In the genomic region with DNA sequence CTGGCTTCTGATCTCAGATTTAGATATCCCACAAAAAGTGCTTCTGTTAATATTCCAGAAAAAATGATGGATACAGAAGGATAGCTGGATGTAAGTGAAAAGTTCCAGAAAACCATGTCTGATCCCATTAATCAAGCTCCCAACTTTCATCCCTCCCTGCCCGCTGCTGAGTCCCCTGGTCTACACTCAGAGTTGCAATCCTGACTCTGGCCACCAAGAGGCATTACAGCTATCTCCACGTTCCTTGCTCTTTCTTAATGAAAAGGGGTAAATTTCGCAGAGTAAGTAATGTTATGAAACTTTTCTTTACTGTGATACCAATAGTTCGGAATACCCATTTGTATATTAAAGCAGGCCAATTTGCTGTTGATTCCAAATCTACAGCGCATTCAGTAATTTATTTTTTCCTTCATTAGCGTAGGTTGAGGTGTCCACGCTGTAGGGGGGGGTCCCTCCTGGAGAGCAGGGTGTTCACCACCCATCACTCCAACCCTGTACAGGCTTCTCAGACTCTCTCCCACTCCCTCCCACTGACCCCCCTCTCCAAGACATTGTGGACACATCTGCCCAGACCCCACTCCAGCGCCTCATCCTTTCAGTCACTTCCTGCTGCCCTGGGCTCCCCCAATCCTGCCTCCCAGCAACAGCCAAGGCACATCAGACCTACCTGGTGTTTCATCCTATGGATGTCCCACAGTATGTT, we compare ENCODE assay signal across 8 cellular contexts. TPM values are rescaled to one million over a fixed set of nuclear protein-coding genes. Genes with fewer than 3 reads are reported as not detected.
DNase-seq lines count a peak whose midpoint lies in the region; ATAC-seq and TF ChIP-seq lines count a peak whose summit lies in the region.

No MANE protein-coding gene starts in this region.

- no peaks in the 10 kb centered on the region for H3F3A ChIP-seq in MM.1S (ENCODE audit: insufficient read depth, low read length)

- no peak overlapping the region for H3K9ac ChIP-seq in HCT116 (ENCODE audit: low read length)
- no peak overlapping the region for H3K9ac ChIP-seq in MM.1S (ENCODE audit: low read length)

- peak overlapping the region; percentile 76 for H3K4me3 Mint-ChIP-seq in activated CD8-positive, alpha-beta T cell treated with anti-CD3 and anti-CD28 coated beads, Interleukin-2, amount 10 ng/mL, durations not matched to agents 7 days and 5 days
- no peak overlapping the region for H3K4me3 Mint-ChIP-seq in nephron progenitor cell

- TF ChIP-seq CTCF in HCT116 (IDR thresholded peaks at IDR 0.05 in 2 of 3, conservative IDR thresholded peaks at IDR 0.05 in 1 of 3; ENCODE audit: borderline replicate concordance in 1 of 3, insufficient read depth in 1 of 3, low read depth in 2 of 3, low read length in 2 of 3) = peak in 2 of 3 experiments; percentile 28 to 35; a peak in 3 of 6 replicates
- peak; percentile 46 for TF ChIP-seq CTCF in MM.1S (IDR thresholded peaks at IDR 0.05; ENCODE audit: low read length)
- TF ChIP-seq CTCF in nephron progenitor cell (IDR thresholded peaks at IDR 0.05) = peak; percentile 11

- peak in 2 of 3 donors; percentile 6 to 12 for DNase-seq in stimulated activated CD4-positive, alpha-beta T cell treated with anti-CD3 and anti-CD28 coated beads, Interleukin-12 subunit alpha, Interleukin-12 subunit beta, amount 100 ng/mL, for 48 hours (ENCODE audit: low read depth in 2 of 3, low spot score in 1 of 3)
- DNase-seq in stimulated activated CD4-positive, alpha-beta T cell treated with anti-CD3 and anti-CD28 coated beads, Interleukin-1b, Interleukin-23, amount 100 ng/mL, for 48 hours = no peak
- DNase-seq in HCT116 (ENCODE audit: low read depth, low spot score) = peak; percentile 8
- DNase-seq in MM.1S = peak; percentile 36
- DNase-seq in activated CD8-positive, alpha-beta T cell treated with anti-CD3 and anti-CD28 coated beads, Interleukin-2, amount 10 ng/mL, durations not matched to agents 7 days and 5 days = peak; percentile 31
- peak; percentile 57 for DNase-seq in fibroblast of gingiva (ENCODE audit: low read depth)
- peak; percentile 38 for DNase-seq in nephron progenitor cell
- DNase-seq in ureter (ENCODE audit: low spot score) = no peak

- H3K4me1 ChIP-seq in HCT116 (ENCODE audit: control insufficient read depth in 1 of 2, insufficient read depth in 2 of 2, low read length in 2 of 2) = no peaks in the 10 kb centered on the region
- no peaks in the 10 kb centered on the region for H3K4me1 ChIP-seq in MM.1S (ENCODE audit: low read length)

- H3K36me3 ChIP-seq in HCT116 (ENCODE audit: control insufficient read depth in 1 of 2, insufficient read depth in 2 of 2, low read length in 2 of 2) = no peaks in the 10 kb centered on the region
- H3K36me3 ChIP-seq in MM.1S (replicated peaks; ENCODE audit: insufficient read depth, low read length) = no peaks in the 10 kb centered on the region

- H3K27ac Mint-ChIP-seq in activated CD8-positive, alpha-beta T cell treated with anti-CD3 and anti-CD28 coated beads, Interleukin-2, amount 10 ng/mL, durations not matched to agents 7 days and 5 days = peak overlapping the region; percentile 63
- H3K27ac Mint-ChIP-seq in nephron progenitor cell = peak overlapping the region; percentile 26

- H3K27me3 ChIP-seq in HCT116 (ENCODE audit: insufficient read depth, low read length) (no peaks in the 10 kb centered on the region), MM.1S (replicated peaks; ENCODE audit: insufficient read depth, low read length) (no peaks in the 10 kb centered on the region)

- no peaks in the 10 kb centered on the region for H3K9me3 Mint-ChIP-seq in activated CD8-positive, alpha-beta T cell treated with anti-CD3 and anti-CD28 coated beads, Interleukin-2, amount 10 ng/mL, durations not matched to agents 7 days and 5 days (ENCODE audit: insufficient read depth)
- peaks cover 22% of the 10 kb centered on the region for H3K9me3 Mint-ChIP-seq in nephron progenitor cell

- H3K4me3 ChIP-seq in HCT116 (replicated peaks in 1 of 2; ENCODE audit: low read depth in 1 of 2, low read length in 2 of 2) = no peak overlapping the region
- peak overlapping the region; percentile 52 for H3K4me3 ChIP-seq in MM.1S (ENCODE audit: low read length)

- CTCF ChIA-PET in HCT116 (lab: Charles Lee) = interaction anchor here (0.7 to 2.2 kb wide), 13 partner anchors 9 to 513 kb away, joined by 3 to 21 read pairs (median 3); no protein-coding TSS in a partner anchor
- CTCF ChIA-PET in activated CD8-positive, alpha-beta T cell treated with anti-CD3 and anti-CD28 coated beads, Interleukin-2, amount 10 ng/mL, durations not matched to agents 7 days and 5 days (lab: Charles Lee) = interaction anchor here (0.6 to 2.1 kb wide), 22 partner anchors 11 to 513 kb away, joined by 3 to 21 read pairs (median 4); no protein-coding TSS in a partner anchor

- no peak for TF ChIP-seq POLR2A in HCT116 (IDR thresholded peaks at IDR 0.05; ENCODE audit: borderline replicate concordance, extremely low read depth, insufficient read depth, insufficient read length)

- H3K36me3 Mint-ChIP-seq in activated CD8-positive, alpha-beta T cell treated with anti-CD3 and anti-CD28 coated beads, Interleukin-2, amount 10 ng/mL, durations not matched to agents 7 days and 5 days (ENCODE audit: low read depth) = no peaks in the 10 kb centered on the region
- H3K36me3 Mint-ChIP-seq in nephron progenitor cell (ENCODE audit: low read depth) = peaks cover 22% of the 10 kb centered on the region

- H2AFZ ChIP-seq in HCT116 (ENCODE audit: low read depth, low read length, poor library complexity, severe bottlenecking) (no peak overlapping the region), MM.1S (ENCODE audit: low read length) (peak overlapping the region; percentile 47)

- H3K9me3 ChIP-seq in HCT116 (ENCODE audit: control insufficient read depth in 1 of 2, insufficient read depth in 1 of 2, low read depth in 1 of 2, low read length in 2 of 2) (no peaks in the 10 kb centered on the region), MM.1S (replicated peaks; ENCODE audit: insufficient read depth, low read length) (no peaks in the 10 kb centered on the region)

- H3K4me2 ChIP-seq in HCT116 (ENCODE audit: low read length) (peak overlapping the region; percentile 12; the same call in 1 of the 2 replicates), MM.1S (ENCODE audit: low read depth, low read length) (peak overlapping the region; percentile 56)

- H3K27me3 Mint-ChIP-seq in activated CD8-positive, alpha-beta T cell treated with anti-CD3 and anti-CD28 coated beads, Interleukin-2, amount 10 ng/mL, durations not matched to agents 7 days and 5 days (ENCODE audit: low read depth) = peaks cover 4% of the 10 kb centered on the region
- H3K27me3 Mint-ChIP-seq in nephron progenitor cell (ENCODE audit: low read depth, poor library complexity) = peaks cover 5% of the 10 kb centered on the region

- TF ChIP-seq RAD21 in HCT116 (IDR thresholded peaks at IDR 0.05; ENCODE audit: low read depth) = no peak

- H3K79me2 ChIP-seq in HCT116 (ENCODE audit: insufficient read depth, low read length) = no peaks in the 10 kb centered on the region
- no peaks in the 10 kb centered on the region for H3K79me2 ChIP-seq in MM.1S (ENCODE audit: low read length)

- peaks cover 14% of the 10 kb centered on the region for H3K4me1 Mint-ChIP-seq in activated CD8-positive, alpha-beta T cell treated with anti-CD3 and anti-CD28 coated beads, Interleukin-2, amount 10 ng/mL, durations not matched to agents 7 days and 5 days (ENCODE audit: low read depth)
- peaks cover 22% of the 10 kb centered on the region for H3K4me1 Mint-ChIP-seq in nephron progenitor cell

- BruUV-seq in HCT116 (replicated peaks; lab: Mats Ljungman, UMichigan) = no TSS peak

- peak; percentile 82 for ATAC-seq in HCT116
- peak; percentile 79 for ATAC-seq in activated CD8-positive, alpha-beta T cell treated with anti-CD3 and anti-CD28 coated beads, Interleukin-2, amount 10 ng/mL, durations not matched to agents 7 days and 5 days

- POLR2A ChIA-PET in HCT116 (lab: Charles Lee) = no interaction called here
- POLR2A ChIA-PET in activated CD8-positive, alpha-beta T cell treated with anti-CD3 and anti-CD28 coated beads, Interleukin-2, amount 10 ng/mL, durations not matched to agents 7 days and 5 days (lab: Charles Lee) = no interaction called here

- RAD21 ChIA-PET in HCT116 (lab: Charles Lee; ENCODE audit: low non-redundant PET in 1 of 2, low total read pairs in 2 of 2, uncharacterized antibody in 2 of 2, unreplicated experiment in 2 of 2) = interaction anchor here (0.6 to 0.8 kb wide), 4 partner anchors 9 to 309 kb away, joined by 3 to 4 read pairs (median 3); no protein-coding TSS in a partner anchor

- H3K9me2 ChIP-seq in HCT116 (ENCODE audit: insufficient read depth) (no peaks in the 10 kb centered on the region), MM.1S (replicated peaks; ENCODE audit: insufficient read depth, low read length) (no peaks in the 10 kb centered on the region)

- intact Hi-C loops in HCT116 (cut with micrococcal nuclease) = loop anchor here (1.0 to 2.0 kb wide), 2 partner anchors 121 to 253 kb away; no protein-coding TSS in a partner anchor

- no peaks in the 10 kb centered on the region for H4K20me1 ChIP-seq in HCT116 (ENCODE audit: insufficient read depth)
- H4K20me1 ChIP-seq in MM.1S (ENCODE audit: insufficient read depth, low read length) = no peaks in the 10 kb centered on the region

- H3K27ac ChIP-seq in HCT116 (ENCODE audit: low read depth, low read length) (no peak overlapping the region), MM.1S (ENCODE audit: low read length) (no peak overlapping the region)

TF ChIP-seq in HCT116, 20 proteins besides CTCF, POLR2A, EP300 and RAD21:
- TF ChIP-seq CBX3 (IDR thresholded peaks at IDR 0.05; ENCODE audit: low read depth) (no peak), ZFX (IDR thresholded peaks at IDR 0.05) (no peak), EZH2phosphoT487 (IDR thresholded peaks at IDR 0.05; ENCODE audit: borderline replicate concordance) (no peak), POLR2AphosphoS5 (IDR thresholded peaks at IDR 0.05; ENCODE audit: low read depth, low read length) (no peak), EGR1 (IDR thresholded peaks at IDR 0.05; ENCODE audit: low read depth) (no peak), SIN3A (IDR thresholded peaks at IDR 0.05; ENCODE audit: low read depth) (no peak), TCF7L2 (IDR thresholded peaks at IDR 0.05; ENCODE audit: borderline replicate concordance, extremely low read depth, insufficient read depth, insufficient read length) (no peak), ZNF274 (IDR thresholded peaks at IDR 0.05; ENCODE audit: low read depth, low read length) (no peak), SP1 (IDR thresholded peaks at IDR 0.05; ENCODE audit: low read depth) (no peak), CEBPB (IDR thresholded peaks at IDR 0.05; ENCODE audit: low read depth) (no peak), SRF (IDR thresholded peaks at IDR 0.05; ENCODE audit: low read depth) (no peak)

RNA-seq across cellular contexts. Expression of a gene that starts 55.1 kb away (rescaled TPM):
- not detected for total RNA-seq in HCT116 (2021; ENCODE audit: unreplicated experiment)
- 0.55 and 1.0 TPM in 2 replicates for polyA plus RNA-seq in HCT116 (2012)
- not detected for total RNA-seq in activated CD8-positive, alpha-beta T cell treated with anti-CD3 and anti-CD28 coated beads, Interleukin-2, amount 10 ng/mL, durations not matched to agents 7 days and 5 days
- 2.8 TPM for total RNA-seq in ureter

Comparison
In these comparisons a context has a peak if more than half of its experiments do, and no peak if none do; other contexts are left out.
1. DNase-seq: peak in stimulated activated CD4-positive, alpha-beta T cell treated with anti-CD3 and anti-CD28 coated beads, Interleukin-12 subunit alpha, Interleukin-12 subunit beta, amount 100 ng/mL, for 48 hours (2 of 3), HCT116 (single experiment), MM.1S (single experiment), activated CD8-positive, alpha-beta T cell treated with anti-CD3 and anti-CD28 coated beads, Interleukin-2, amount 10 ng/mL, durations not matched to agents 7 days and 5 days (single experiment), fibroblast of gingiva (single experiment) and nephron progenitor cell (single experiment); none in stimulated activated CD4-positive, alpha-beta T cell treated with anti-CD3 and anti-CD28 coated beads, Interleukin-1b, Interleukin-23, amount 100 ng/mL, for 48 hours (single experiment) and ureter (single experiment).
2. Peak in every context shown above with its lines, with median percentiles within 50 percentile points of each other: CTCF ChIP-seq.